In genomic region chr1:21305155-21305899, GRCh38 we compare ENCODE assay signal across 1 cellular context.
TF ChIP-seq lines count a peak whose summit lies in the region.

No MANE protein-coding gene starts in this region.

TF ChIP-seq in K562, 482 proteins besides CTCF, POLR2A, EP300 and RAD21:
- TF ChIP-seq MAFF (IDR thresholded peaks at IDR 0.05; ENCODE audit: low read length) (peak; percentile 58), C11orf30 (IDR thresholded peaks at IDR 0.05; ENCODE audit: low read depth) (peak; percentile 75), ZNF551 (CRISPR knock-in tag; IDR thresholded peaks at IDR 0.05) (no peak), ZNF24 (IDR thresholded peaks at IDR 0.05) (0 out of 2 replicates have a peak, but pooled peaks have one; percentile 27), ZNF316 (IDR thresholded peaks at IDR 0.05) (peak; percentile 82), MAFK (IDR thresholded peaks at IDR 0.05; ENCODE audit: low read length) (peak; percentile 64), MAFG (tag; conservative IDR thresholded peaks at IDR 0.05) (peak; percentile 77), SMAD3 (CRISPR knock-in tag; conservative IDR thresholded peaks at IDR 0.05) (no peak), FOXK2 (conservative IDR thresholded peaks at IDR 0.05 in 1 of 2, IDR thresholded peaks at IDR 0.05 in 1 of 2; ENCODE audit: low read depth in 2 of 2) (no peak), MTF1 (CRISPR knock-in tag; IDR thresholded peaks at IDR 0.05; ENCODE audit: borderline replicate concordance) (no peak)
